1 cellular context compared by ENCODE assay signal in genomic region chr4:138562544-138562961, GRCh38.
TF ChIP-seq lines count a peak whose summit lies in the region.

No MANE protein-coding gene starts in this region.

TF ChIP-seq in GM12878, 131 proteins besides CTCF, POLR2A, EP300 and RAD21 (continued from another document and continues in another):
- TF ChIP-seq NKRF (conservative IDR thresholded peaks at IDR 0.05) (no peak), BCL11A (IDR thresholded peaks at IDR 0.05; ENCODE audit: low read depth, low read length) (peak; percentile 41; the same call in 1 of the 2 replicates), CREM (IDR thresholded peaks at IDR 0.05; ENCODE audit: low read depth) (0 out of 2 replicates have a peak, but pooled peaks have one; percentile 16), MYC (IDR thresholded peaks at IDR 0.05; ENCODE audit: insufficient read depth, insufficient read length, insufficient replicate concordance, low read length, severe bottlenecking) (no peak), TBL1XR1 (IDR thresholded peaks at IDR 0.05; ENCODE audit: low read depth, low read length) (no peak), ZNF24 (IDR thresholded peaks at IDR 0.05) (no peak), HSF1 (IDR thresholded peaks at IDR 0.05; ENCODE audit: low read depth, low read length) (no peak), YY1 (IDR thresholded peaks at IDR 0.05; ENCODE audit: low read depth, low read length) (no peak), TCF7 (IDR thresholded peaks at IDR 0.05; ENCODE audit: borderline replicate concordance) (no peak), NR2C2 (IDR thresholded peaks at IDR 0.05; ENCODE audit: borderline replicate concordance, control insufficient read depth, insufficient read length, low read depth) (no peak), ZZZ3 (IDR thresholded peaks at IDR 0.05; ENCODE audit: control insufficient read depth, insufficient read length, low read depth) (no peak), TARDBP (IDR thresholded peaks at IDR 0.05; ENCODE audit: borderline replicate concordance) (no peak), ETV6 (conservative IDR thresholded peaks at IDR 0.05 in 1 of 2, IDR thresholded peaks at IDR 0.05 in 1 of 2; ENCODE audit: borderline replicate concordance in 1 of 2, low read depth in 1 of 2) (no peak), CBX5 (IDR thresholded peaks at IDR 0.05; ENCODE audit: low read depth) (no peak), ZNF622 (IDR thresholded peaks at IDR 0.05) (no peak), ZBTB33 (IDR thresholded peaks at IDR 0.05) (no peak), REST (IDR thresholded peaks at IDR 0.05; ENCODE audit: low read depth, low read length) (no peak), PAX5 (IDR thresholded peaks at IDR 0.05; ENCODE audit: borderline replicate concordance, low read depth, low read length) (0 out of 2 replicates have a peak, but pooled peaks have one; percentile 12), PRDM15 (CRISPR knock-in tag; IDR thresholded peaks at IDR 0.05) (no peak), ATF3 (IDR thresholded peaks at IDR 0.05; ENCODE audit: borderline replicate concordance, extremely low read depth, low read depth, low read length) (no peak), IKZF1 (conservative IDR thresholded peaks at IDR 0.05) (peak; percentile 31; the same call in 1 of the 2 replicates), ZNF384 (IDR thresholded peaks at IDR 0.05; ENCODE audit: borderline replicate concordance, low read depth, low read length) (no peak), FOXK2 (IDR thresholded peaks at IDR 0.05) (no peak), JUNB (IDR thresholded peaks at IDR 0.05) (peak; percentile 51), NFIC (IDR thresholded peaks at IDR 0.05; ENCODE audit: low read depth, low read length) (peak; percentile 53; the same call in 1 of the 2 replicates), CHD4 (IDR thresholded peaks at IDR 0.05) (no peak), ZNF274 (IDR thresholded peaks at IDR 0.05; ENCODE audit: insufficient read depth, insufficient read length) (no peak), ZNF592 (IDR thresholded peaks at IDR 0.05) (no peak), POLR2AphosphoS2 (IDR thresholded peaks at IDR 0.05; ENCODE audit: low read depth, low read length) (no peak), ZBED1 (IDR thresholded peaks at IDR 0.05; ENCODE audit: borderline replicate concordance) (no peak), YBX1 (IDR thresholded peaks at IDR 0.05) (no peak), SRF (IDR thresholded peaks at IDR 0.05; ENCODE audit: low read depth in 2 of 2, low read length in 2 of 2) (no peak), CBX3 (IDR thresholded peaks at IDR 0.05; ENCODE audit: borderline replicate concordance, low read depth) (no peak), JUND (IDR thresholded peaks at IDR 0.05; ENCODE audit: low read depth, low read length) (no peak), FOXM1 (IDR thresholded peaks at IDR 0.05; ENCODE audit: low read depth, low read length) (no peak), IRF5 (IDR thresholded peaks at IDR 0.05; ENCODE audit: borderline replicate concordance) (no peak), RELB (IDR thresholded peaks at IDR 0.05; ENCODE audit: low read depth) (no peak), RAD51 (IDR thresholded peaks at IDR 0.05) (no peak), ZNF217 (IDR thresholded peaks at IDR 0.05) (no peak), BRCA1 (IDR thresholded peaks at IDR 0.05; ENCODE audit: low read depth, low read length) (no peak), NRF1 (conservative IDR thresholded peaks at IDR 0.05; ENCODE audit: low read depth, low read length) (no peak), BMI1 (IDR thresholded peaks at IDR 0.05; ENCODE audit: borderline replicate concordance) (no peak)
